8 cellular contexts compared by ENCODE assay signal in genomic region chr1:206469933-206470691, GRCh38. TPM values are rescaled to one million over a fixed set of nuclear protein-coding genes. Genes with fewer than 3 reads are reported as not detected.
DNase-seq lines count a peak whose midpoint lies in the region; ATAC-seq and TF ChIP-seq lines count a peak whose summit lies in the region.

Gene IKBKE, plus strand, starts transcription at chr1:206470476. Its CDS starts 2,752 bp downstream, at chr1:206473228.

- peaks cover 26% of the 10 kb centered on the region for H3K4me1 ChIP-seq in NT2/D1 (ENCODE audit: insufficient read depth, insufficient read length)
- H3K4me1 ChIP-seq in aorta (ENCODE audit: control insufficient read depth in 1 of 2, insufficient read depth in 2 of 2, low read length in 2 of 2): no peaks in the 10 kb centered on the region

- H3K36me3 ChIP-seq in NT2/D1 (ENCODE audit: insufficient read depth, insufficient read length, low read length) (peaks cover 19% of the 10 kb centered on the region), aorta (ENCODE audit: control insufficient read depth in 1 of 2, insufficient read depth in 2 of 2, low read length in 1 of 2) (no peaks in the 10 kb centered on the region)

- H3K27me3 Mint-ChIP-seq in activated T-cell treated with anti-CD3 and anti-CD28 coated beads, Interleukin-2, amount 50 U/mL, for 72 hours (ENCODE audit: low read depth): no peaks in the 10 kb centered on the region
- peaks cover 6 to 12% of the 10 kb centered on the region in 2 donors for H3K27me3 Mint-ChIP-seq in natural killer cell treated with Interleukin-12 subunit alpha and Interleukin-12 subunit beta and Interleukin-15 and Interleukin-18, amount 100 ng/mL, for 72 hours

- H3K4me3 ChIP-seq in AG10803 (ENCODE audit: low read length): peak within 1 kb of the TSS; percentile 77
- peak within 1 kb of the TSS; percentile 77 for H3K4me3 ChIP-seq in NT2/D1 (ENCODE audit: insufficient read length, low read depth)
- peak within 1 kb of the TSS; percentile 92 for H3K4me3 ChIP-seq in fibroblast of pulmonary artery (replicated peaks; ENCODE audit: low read depth, low read length)
- peak within 1 kb of the TSS; percentile 14 to 77 for H3K4me3 ChIP-seq in aorta (ENCODE audit: low read length in 2 of 2)

- peak within 1 kb of the TSS; percentile 82 for H3K9ac ChIP-seq in NT2/D1 (ENCODE audit: insufficient read length, low read depth)

- peak; percentile 66 for ATAC-seq in GM18511 (IDR thresholded peaks at IDR 0.05; ENCODE audit: unreplicated experiment)
- ATAC-seq in HG03039 (IDR thresholded peaks at IDR 0.05; ENCODE audit: unreplicated experiment): peak; percentile 49
- peak; percentile 55 to 57 for ATAC-seq in activated T-cell treated with anti-CD3 and anti-CD28 coated beads, Interleukin-2, amount 50 U/mL, for 72 hours (replicated peaks in 1 of 2)
- ATAC-seq in natural killer cell treated with Interleukin-12 subunit alpha and Interleukin-12 subunit beta and Interleukin-15 and Interleukin-18, amount 100 ng/mL, for 72 hours: peak; percentile 60 to 69
- ATAC-seq in aorta (ENCODE audit: low FRiP score): peak; percentile 84

- TF ChIP-seq CTCF in AG10803 (conservative IDR thresholded peaks at IDR 0.05; ENCODE audit: low read length) (peak; percentile 50), fibroblast of pulmonary artery (IDR thresholded peaks at IDR 0.05; ENCODE audit: low read length, missing control alignments) (peak; percentile 45)

- DNase-seq in AG10803 (ENCODE audit: low read depth): peak; percentile 62
- peak; percentile 43 for DNase-seq in NT2/D1 (ENCODE audit: low read depth, low spot score)
- peak; percentile 53 to 54 for DNase-seq in activated T-cell treated with anti-CD3 and anti-CD28 coated beads, Interleukin-2, amount 50 U/mL, for 72 hours
- DNase-seq in fibroblast of pulmonary artery (ENCODE audit: low read depth): peak; percentile 77
- peak; percentile 74 for DNase-seq in natural killer cell treated with Interleukin-12 subunit alpha and Interleukin-12 subunit beta and Interleukin-15 and Interleukin-18, amount 100 ng/mL, for 72 hours (ENCODE audit: low spot score)
- peak; percentile 78 to 81 for DNase-seq in aorta

- H3K27me3 ChIP-seq in NT2/D1 (ENCODE audit: insufficient read depth, insufficient read length) (peaks cover 7% of the 10 kb centered on the region), aorta (ENCODE audit: control insufficient read depth in 1 of 2, insufficient read depth in 2 of 2, low read length in 1 of 2) (no peaks in the 10 kb centered on the region)

- peaks cover 6 to 13% of the 10 kb centered on the region in 2 donors for H3K36me3 Mint-ChIP-seq in activated T-cell treated with anti-CD3 and anti-CD28 coated beads, Interleukin-2, amount 50 U/mL, for 72 hours (ENCODE audit: insufficient read depth in 2 of 2)
- H3K36me3 Mint-ChIP-seq in natural killer cell treated with Interleukin-12 subunit alpha and Interleukin-12 subunit beta and Interleukin-15 and Interleukin-18, amount 100 ng/mL, for 72 hours: peaks cover 3% of the 10 kb centered on the region

- H3K4me3 Mint-ChIP-seq in activated T-cell treated with anti-CD3 and anti-CD28 coated beads, Interleukin-2, amount 50 U/mL, for 72 hours: peak within 1 kb of the TSS; percentile 86 to 96
- H3K4me3 Mint-ChIP-seq in natural killer cell treated with Interleukin-12 subunit alpha and Interleukin-12 subunit beta and Interleukin-15 and Interleukin-18, amount 100 ng/mL, for 72 hours: peak within 1 kb of the TSS; percentile 81

- no peaks in the 10 kb centered on the region for H3K9me3 ChIP-seq in NT2/D1 (ENCODE audit: insufficient read depth, low read length)
- H3K9me3 ChIP-seq in aorta (ENCODE audit: control insufficient read depth, low read length): no peaks in the 10 kb centered on the region

- no peaks in the 10 kb centered on the region for H3K9me3 Mint-ChIP-seq in activated T-cell treated with anti-CD3 and anti-CD28 coated beads, Interleukin-2, amount 50 U/mL, for 72 hours
- no peaks in the 10 kb centered on the region for H3K9me3 Mint-ChIP-seq in natural killer cell treated with Interleukin-12 subunit alpha and Interleukin-12 subunit beta and Interleukin-15 and Interleukin-18, amount 100 ng/mL, for 72 hours

- H3K4me1 Mint-ChIP-seq in activated T-cell treated with anti-CD3 and anti-CD28 coated beads, Interleukin-2, amount 50 U/mL, for 72 hours (ENCODE audit: low read depth): peaks cover 92% of the 10 kb centered on the region
- H3K4me1 Mint-ChIP-seq in natural killer cell treated with Interleukin-12 subunit alpha and Interleukin-12 subunit beta and Interleukin-15 and Interleukin-18, amount 100 ng/mL, for 72 hours (ENCODE audit: low read depth in 2 of 2): peaks cover 62% of the 10 kb centered on the region in 2 donors

- H3K27ac Mint-ChIP-seq in activated T-cell treated with anti-CD3 and anti-CD28 coated beads, Interleukin-2, amount 50 U/mL, for 72 hours: peak within 1 kb of the TSS; percentile 94
- peak within 1 kb of the TSS; percentile 85 to 96 for H3K27ac Mint-ChIP-seq in natural killer cell treated with Interleukin-12 subunit alpha and Interleukin-12 subunit beta and Interleukin-15 and Interleukin-18, amount 100 ng/mL, for 72 hours

- 2% methylated on average over 10 of the region's 10 CpGs for WGBS in aorta, 2 donors

- no peak within 1 kb of the TSS for H3K27ac ChIP-seq in aorta (ENCODE audit: low read depth in 1 of 2, low read length in 2 of 2)

- intact Hi-C loops in aorta (cut with DNase I): no loop called here

RNA-seq across cellular contexts. Expression of gene IKBKE, which starts in this region (rescaled TPM):
- 10 to 100 TPM; 21.0 to 21.1 TPM for total RNA-seq in activated T-cell treated with anti-CD3 and anti-CD28 coated beads, Interleukin-2, amount 50 U/mL, for 72 hours
- 10 to 100 TPM; 50.8 to 53.3 TPM for total RNA-seq in natural killer cell treated with Interleukin-12 subunit alpha and Interleukin-12 subunit beta and Interleukin-15 and Interleukin-18, amount 100 ng/mL, for 72 hours
- 10 to 100 TPM in 1 of 2 donors, 1 to 10 TPM in 1; 5.9 to 10.3 TPM for total RNA-seq in aorta
- polyA plus RNA-seq in aorta: 1 to 10 TPM; 4.3 to 4.5 TPM
